Comparison of ENCODE assay signal across 8 cellular contexts in the genomic region with DNA sequence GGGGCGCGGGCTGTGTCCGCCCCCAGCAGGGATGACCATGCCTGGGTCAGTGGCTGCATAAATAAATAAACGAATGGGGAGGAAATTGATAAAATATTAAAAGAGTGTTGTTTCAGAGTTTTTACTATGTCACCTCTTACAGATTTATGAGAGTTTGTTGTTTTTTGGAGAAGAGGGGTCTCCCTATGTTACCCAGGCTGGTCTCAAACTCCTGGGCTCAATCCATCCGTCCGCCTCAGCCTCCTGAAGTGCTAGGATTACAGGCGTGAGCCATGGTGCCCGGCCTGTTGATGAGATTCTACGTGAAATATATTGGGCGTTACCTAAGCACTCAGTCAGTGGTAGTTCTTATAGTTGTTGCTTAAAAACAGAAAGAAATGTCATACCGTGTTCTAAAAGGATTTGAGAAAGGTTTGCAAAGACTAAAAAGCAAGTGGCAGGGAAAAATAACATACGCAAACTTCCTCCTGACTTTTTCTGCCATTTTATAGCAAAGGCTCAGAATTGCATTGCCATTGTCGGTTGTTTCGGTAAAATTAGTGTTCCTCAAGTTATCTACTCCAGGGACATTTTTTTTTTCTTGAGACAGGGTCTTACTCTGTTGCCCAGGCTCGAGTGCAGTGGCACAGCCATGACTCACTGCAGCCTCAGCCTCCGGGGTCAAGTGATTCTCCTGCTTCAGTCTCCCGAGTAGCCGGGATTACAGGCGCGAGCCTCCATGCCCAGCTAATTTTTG. TPM values are rescaled to one million over a fixed set of nuclear protein-coding genes. Genes with fewer than 3 reads are reported as not detected.
A peak's percentile ranks its signal among the peaks of the same experiment; 100 is the strongest.
DNase-seq lines count a peak whose midpoint lies in the region; ATAC-seq lines count a peak whose summit lies in the region.

No MANE protein-coding gene starts in this region.

- H3K4me3 Mint-ChIP-seq in T-helper 2 cell treated with Interferon-gamma antibody and Interleukin-4, amounts not matched to agents 5 μg/mL and 100 μg/mL, for 36 hours = peak overlapping the region; percentile 92
- peak overlapping the region; percentile 87 for H3K4me3 Mint-ChIP-seq in activated CD4-positive, alpha-beta memory T cell treated with anti-CD3 and anti-CD28 coated beads, Interleukin-2, amount 10 ng/mL, durations not matched to agents 7 days and 5 days

- H3K9me3 ChIP-seq in iPS-15b (ENCODE audit: control insufficient read depth, insufficient read depth, low read length) = no peaks in the 10 kb centered on the region
- H3K9me3 ChIP-seq in stomach smooth muscle (ENCODE audit: control insufficient read depth in 2 of 2, low read length in 2 of 2) = no peaks in the 10 kb centered on the region

- H3K4me1 ChIP-seq in iPS-15b (ENCODE audit: control insufficient read depth, insufficient read depth, low read length) = no peaks in the 10 kb centered on the region
- H3K4me1 ChIP-seq in stomach smooth muscle (ENCODE audit: control insufficient read depth, insufficient read depth, low read length) = peaks cover 10% of the 10 kb centered on the region

- peak overlapping the region; percentile 76 for H3K9ac ChIP-seq in iPS-15b (ENCODE audit: low read depth, low read length)
- H3K9ac ChIP-seq in stomach smooth muscle (ENCODE audit: low read length in 2 of 2) = peak overlapping the region; percentile 75 to 85

- no peaks in the 10 kb centered on the region for H3K9me3 Mint-ChIP-seq in T-helper 2 cell treated with Interferon-gamma antibody and Interleukin-4, amounts not matched to agents 5 μg/mL and 100 μg/mL, for 36 hours
- H3K9me3 Mint-ChIP-seq in activated CD4-positive, alpha-beta memory T cell treated with anti-CD3 and anti-CD28 coated beads, Interleukin-2, amount 10 ng/mL, durations not matched to agents 7 days and 5 days = no peaks in the 10 kb centered on the region

- H3K27ac Mint-ChIP-seq in T-helper 2 cell treated with Interferon-gamma antibody and Interleukin-4, amounts not matched to agents 5 μg/mL and 100 μg/mL, for 36 hours = peak overlapping the region; percentile 94
- peak overlapping the region; percentile 89 for H3K27ac Mint-ChIP-seq in activated CD4-positive, alpha-beta memory T cell treated with anti-CD3 and anti-CD28 coated beads, Interleukin-2, amount 10 ng/mL, durations not matched to agents 7 days and 5 days

- POLR2A ChIA-PET in activated CD4-positive, alpha-beta memory T cell treated with anti-CD3 and anti-CD28 coated beads, Interleukin-2, amount 10 ng/mL, durations not matched to agents 7 days and 5 days (lab: Charles Lee) = interaction anchor here (1.0 to 4.0 kb wide), 13 partner anchors 10 to 132 kb away, joined by 3 to 153 read pairs (median 5); a partner anchor contains a TSS

- H3K4me3 ChIP-seq in iPS-15b (ENCODE audit: low read depth, low read length) (peak overlapping the region; percentile 54), stomach smooth muscle (ENCODE audit: low read length in 2 of 2) (peak overlapping the region; percentile 79 to 86)

- no peaks in the 10 kb centered on the region for H3K27me3 Mint-ChIP-seq in T-helper 2 cell treated with Interferon-gamma antibody and Interleukin-4, amounts not matched to agents 5 μg/mL and 100 μg/mL, for 36 hours (ENCODE audit: low read depth)
- no peaks in the 10 kb centered on the region for H3K27me3 Mint-ChIP-seq in activated CD4-positive, alpha-beta memory T cell treated with anti-CD3 and anti-CD28 coated beads, Interleukin-2, amount 10 ng/mL, durations not matched to agents 7 days and 5 days

- H3K27me3 ChIP-seq in iPS-15b (ENCODE audit: control insufficient read depth, insufficient read depth, low read length) (peaks cover 2% of the 10 kb centered on the region), stomach smooth muscle (ENCODE audit: control insufficient read depth in 1 of 2, insufficient read depth in 2 of 2, low read length in 2 of 2) (no peaks in the 10 kb centered on the region)

- intact Hi-C loops in sciatic nerve (cut with DNase I) = loop anchor here (5.0 kb wide), 1 partner anchor 40 kb away; a partner anchor contains a TSS

- CTCF ChIA-PET in activated CD4-positive, alpha-beta memory T cell treated with anti-CD3 and anti-CD28 coated beads, Interleukin-2, amount 10 ng/mL, durations not matched to agents 7 days and 5 days (lab: Charles Lee) = interaction anchor here (1.0 to 2.9 kb wide), 9 partner anchors 33 to 133 kb away, joined by 3 to 35 read pairs (median 6); a partner anchor contains a TSS

- H3K36me3 Mint-ChIP-seq in T-helper 2 cell treated with Interferon-gamma antibody and Interleukin-4, amounts not matched to agents 5 μg/mL and 100 μg/mL, for 36 hours (ENCODE audit: low read depth) = no peaks in the 10 kb centered on the region
- peaks cover 2% of the 10 kb centered on the region for H3K36me3 Mint-ChIP-seq in activated CD4-positive, alpha-beta memory T cell treated with anti-CD3 and anti-CD28 coated beads, Interleukin-2, amount 10 ng/mL, durations not matched to agents 7 days and 5 days (ENCODE audit: low read depth)

- peaks cover 13% of the 10 kb centered on the region for H3K4me1 Mint-ChIP-seq in T-helper 2 cell treated with Interferon-gamma antibody and Interleukin-4, amounts not matched to agents 5 μg/mL and 100 μg/mL, for 36 hours (ENCODE audit: low read depth)
- H3K4me1 Mint-ChIP-seq in activated CD4-positive, alpha-beta memory T cell treated with anti-CD3 and anti-CD28 coated beads, Interleukin-2, amount 10 ng/mL, durations not matched to agents 7 days and 5 days = peaks cover 25% of the 10 kb centered on the region

- DNase-seq in T-helper 2 cell treated with Interferon-gamma antibody and Interleukin-4, amounts not matched to agents 5 μg/mL and 100 μg/mL, for 36 hours (ENCODE audit: low spot score) = no peak
- no peak for DNase-seq in T-helper 2 cell
- no peak for DNase-seq in activated CD4-positive, alpha-beta memory T cell treated with anti-CD3 and anti-CD28 coated beads, Interleukin-2, amount 10 ng/mL, durations not matched to agents 7 days and 5 days
- DNase-seq in activated CD4-positive, CD25-positive, alpha-beta regulatory T cell treated with anti-CD3 and anti-CD28 coated beads, Interleukin-2, amount 50 U/mL, for 72 hours = no peak
- no peak for DNase-seq in sciatic nerve (ENCODE audit: low spot score)

- H3K36me3 ChIP-seq in iPS-15b (ENCODE audit: control insufficient read depth, insufficient read depth, low read length) (no peaks in the 10 kb centered on the region), stomach smooth muscle (ENCODE audit: control insufficient read depth in 2 of 2, insufficient read depth in 2 of 2, low read length in 2 of 2) (no peaks in the 10 kb centered on the region)

- no peak for ATAC-seq in HG02981 (IDR thresholded peaks at IDR 0.05; ENCODE audit: unreplicated experiment)
- ATAC-seq in sciatic nerve = no peak

- peak overlapping the region; percentile 90 for H3K27ac ChIP-seq in stomach smooth muscle (ENCODE audit: low read length)

RNA-seq across cellular contexts. Expression of a gene that starts 39.5 kb away (rescaled TPM):
- 10 to 100 TPM; 32.7 to 33.2 TPM for total RNA-seq in activated CD4-positive, alpha-beta memory T cell treated with anti-CD3 and anti-CD28 coated beads, Interleukin-2, amount 10 ng/mL, durations not matched to agents 7 days and 5 days
- total RNA-seq in sciatic nerve = 37.7 TPM
